1 cellular context compared by ENCODE assay signal in the genomic region with DNA sequence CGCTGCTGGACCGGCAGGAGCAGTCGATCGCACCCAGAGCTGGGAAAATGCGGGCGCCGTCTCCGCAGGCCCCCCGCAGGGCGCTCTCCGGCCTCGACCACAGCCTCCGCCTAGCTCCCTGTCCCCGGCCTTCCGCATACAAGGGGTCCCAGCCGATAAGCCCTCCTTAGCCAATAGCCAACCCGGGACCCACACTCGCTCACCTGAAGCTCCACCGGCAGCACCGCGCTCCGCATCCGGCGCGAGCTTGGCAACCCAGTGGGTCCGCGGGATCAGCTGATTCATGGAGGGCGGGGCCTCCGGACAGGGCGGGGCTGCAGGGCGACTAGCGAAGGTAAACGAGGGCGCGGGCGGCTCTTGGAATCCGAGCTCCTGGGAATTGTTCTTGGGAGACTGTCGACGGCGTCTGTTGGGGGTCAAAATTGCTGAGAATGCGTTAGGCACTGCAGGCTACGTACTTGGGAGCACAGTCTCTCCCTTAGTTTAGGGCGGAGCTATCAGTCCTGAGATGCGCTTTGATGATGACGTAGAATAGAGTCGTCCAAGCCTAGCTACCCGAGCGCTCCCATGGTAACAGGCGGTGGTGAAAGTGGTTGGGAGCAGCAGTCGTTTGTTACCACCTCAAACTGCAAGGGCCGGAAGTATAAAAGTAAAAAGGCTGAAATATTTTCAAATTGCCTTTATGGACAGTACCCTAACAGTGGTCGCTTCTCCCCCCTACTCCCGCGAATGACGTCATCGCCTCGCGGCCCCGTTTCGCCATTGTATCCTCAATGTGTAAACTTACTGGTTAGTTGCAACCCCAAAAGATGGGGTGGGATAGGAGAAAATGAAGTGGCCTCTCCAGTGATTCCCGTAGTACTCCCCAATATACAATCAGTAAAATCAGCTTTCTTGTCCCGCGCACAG.
TF ChIP-seq lines count a peak whose summit lies in the region.

Gene ALS2 (minus strand): TSS at position 260 of the 909 bp plus-strand sequence. CDS start 12,048 bp downstream, outside the sequence.

TF ChIP-seq in HepG2, 621 proteins besides CTCF, POLR2A, EP300 and RAD21 (continued from another document and continues in another):
- TF ChIP-seq ZNF326 (CRISPR knock-in tag; IDR thresholded peaks at IDR 0.05; ENCODE audit: borderline replicate concordance), result no peak
- TF ChIP-seq ZFP36L1 (CRISPR knock-in tag; IDR thresholded peaks at IDR 0.05), result peak; percentile 32; the same call in 1 of the 2 replicates
- TF ChIP-seq, protein P1, sequence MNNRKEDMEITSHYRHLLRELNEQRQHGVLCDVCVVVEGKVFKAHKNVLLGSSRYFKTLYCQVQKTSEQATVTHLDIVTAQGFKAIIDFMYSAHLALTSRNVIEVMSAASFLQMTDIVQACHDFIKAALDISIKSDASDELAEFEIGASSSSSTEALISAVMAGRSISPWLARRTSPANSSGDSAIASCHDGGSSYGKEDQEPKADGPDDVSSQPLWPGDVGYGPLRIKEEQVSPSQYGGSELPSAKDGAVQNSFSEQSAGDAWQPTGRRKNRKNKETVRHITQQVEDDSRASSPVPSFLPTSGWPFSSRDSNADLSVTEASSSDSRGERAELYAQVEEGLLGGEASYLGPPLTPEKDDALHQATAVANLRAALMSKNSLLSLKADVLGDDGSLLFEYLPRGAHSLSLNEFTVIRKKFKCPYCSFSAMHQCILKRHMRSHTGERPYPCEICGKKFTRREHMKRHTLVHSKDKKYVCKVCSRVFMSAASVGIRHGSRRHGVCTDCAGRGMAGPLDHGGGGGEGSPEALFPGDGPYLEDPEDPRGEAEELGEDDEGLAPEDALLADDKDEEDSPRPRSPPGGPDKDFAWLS (CRISPR knock-in tag; IDR thresholded peaks at IDR 0.05; ENCODE audit: borderline replicate concordance), result no peak
- TF ChIP-seq DPF2 (CRISPR knock-in tag; IDR thresholded peaks at IDR 0.05; ENCODE audit: borderline replicate concordance, low read depth), result no peak
- TF ChIP-seq ZNF878 (CRISPR knock-in tag; IDR thresholded peaks at IDR 0.05), result no peak; the same call in none of the 2 replicates
- TF ChIP-seq MAFF (IDR thresholded peaks at IDR 0.05; ENCODE audit: low read depth, low read length), result peak; percentile 76
- TF ChIP-seq XBP1 (CRISPR knock-in tag; IDR thresholded peaks at IDR 0.05), result no peak
- peak; percentile 74; the same call in 1 of the 2 replicates for TF ChIP-seq ZBTB34 (CRISPR knock-in tag; IDR thresholded peaks at IDR 0.05)
- no peak; the same call in 1 of the 2 replicates for TF ChIP-seq NR2F2 (IDR thresholded peaks at IDR 0.05; ENCODE audit: borderline replicate concordance, low read depth)
- 0 out of 2 replicates have a peak, but pooled peaks have one; percentile 11 for TF ChIP-seq ZBTB33 (CRISPR knock-in tag; IDR thresholded peaks at IDR 0.05)
- peak; percentile 89 for TF ChIP-seq ZNF350 (CRISPR knock-in tag; IDR thresholded peaks at IDR 0.05; ENCODE audit: borderline replicate concordance, low read depth)
- peak; percentile 81 for TF ChIP-seq KLF11 (CRISPR knock-in tag; IDR thresholded peaks at IDR 0.05)
- TF ChIP-seq ZNF136 (CRISPR knock-in tag; IDR thresholded peaks at IDR 0.05; ENCODE audit: low read depth), result 0 out of 2 replicates have a peak, but pooled peaks have one; percentile 23
- no peak for TF ChIP-seq CHD2 (IDR thresholded peaks at IDR 0.05; ENCODE audit: low read depth, low read length)
- TF ChIP-seq, protein P2, sequence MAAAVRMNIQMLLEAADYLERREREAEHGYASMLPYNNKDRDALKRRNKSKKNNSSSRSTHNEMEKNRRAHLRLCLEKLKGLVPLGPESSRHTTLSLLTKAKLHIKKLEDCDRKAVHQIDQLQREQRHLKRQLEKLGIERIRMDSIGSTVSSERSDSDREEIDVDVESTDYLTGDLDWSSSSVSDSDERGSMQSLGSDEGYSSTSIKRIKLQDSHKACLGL (CRISPR knock-in tag; IDR thresholded peaks at IDR 0.05), result peak; percentile 84; the same call in 1 of the 2 replicates
- TF ChIP-seq RFX3 (CRISPR knock-in tag; IDR thresholded peaks at IDR 0.05), result peak; percentile 94
- no peak for TF ChIP-seq NPAS2 (CRISPR knock-in tag; IDR thresholded peaks at IDR 0.05; ENCODE audit: borderline replicate concordance)
- TF ChIP-seq MEIS2 (CRISPR knock-in tag; IDR thresholded peaks at IDR 0.05), result peak; percentile 40; the same call in 1 of the 2 replicates
- TF ChIP-seq, protein P3, sequence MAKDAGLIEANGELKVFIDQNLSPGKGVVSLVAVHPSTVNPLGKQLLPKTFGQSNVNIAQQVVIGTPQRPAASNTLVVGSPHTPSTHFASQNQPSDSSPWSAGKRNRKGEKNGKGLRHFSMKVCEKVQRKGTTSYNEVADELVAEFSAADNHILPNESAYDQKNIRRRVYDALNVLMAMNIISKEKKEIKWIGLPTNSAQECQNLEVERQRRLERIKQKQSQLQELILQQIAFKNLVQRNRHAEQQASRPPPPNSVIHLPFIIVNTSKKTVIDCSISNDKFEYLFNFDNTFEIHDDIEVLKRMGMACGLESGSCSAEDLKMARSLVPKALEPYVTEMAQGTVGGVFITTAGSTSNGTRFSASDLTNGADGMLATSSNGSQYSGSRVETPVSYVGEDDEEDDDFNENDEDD (CRISPR knock-in tag; IDR thresholded peaks at IDR 0.05; ENCODE audit: borderline replicate concordance), result peak; percentile 77; the same call in 1 of the 2 replicates
- TF ChIP-seq ZNF563 (CRISPR knock-in tag; IDR thresholded peaks at IDR 0.05), result peak; percentile 55; the same call in 1 of the 2 replicates
- TF ChIP-seq ZNF124 (CRISPR knock-in tag; IDR thresholded peaks at IDR 0.05), result peak; percentile 95
- TF ChIP-seq CERS6 (CRISPR knock-in tag; IDR thresholded peaks at IDR 0.05), result no peak
- TF ChIP-seq SOX5 (CRISPR knock-in tag; IDR thresholded peaks at IDR 0.05; ENCODE audit: borderline replicate concordance), result peak; percentile 80
- no peak for TF ChIP-seq RORA (CRISPR knock-in tag; IDR thresholded peaks at IDR 0.05)
- no peak; the same call in 1 of the 2 replicates for TF ChIP-seq ATF3 (CRISPR knock-in tag; IDR thresholded peaks at IDR 0.05)
- TF ChIP-seq HINFP (CRISPR knock-in tag; IDR thresholded peaks at IDR 0.05; ENCODE audit: low read depth), result no peak; the same call in 1 of the 2 replicates
- TF ChIP-seq, protein P4, sequence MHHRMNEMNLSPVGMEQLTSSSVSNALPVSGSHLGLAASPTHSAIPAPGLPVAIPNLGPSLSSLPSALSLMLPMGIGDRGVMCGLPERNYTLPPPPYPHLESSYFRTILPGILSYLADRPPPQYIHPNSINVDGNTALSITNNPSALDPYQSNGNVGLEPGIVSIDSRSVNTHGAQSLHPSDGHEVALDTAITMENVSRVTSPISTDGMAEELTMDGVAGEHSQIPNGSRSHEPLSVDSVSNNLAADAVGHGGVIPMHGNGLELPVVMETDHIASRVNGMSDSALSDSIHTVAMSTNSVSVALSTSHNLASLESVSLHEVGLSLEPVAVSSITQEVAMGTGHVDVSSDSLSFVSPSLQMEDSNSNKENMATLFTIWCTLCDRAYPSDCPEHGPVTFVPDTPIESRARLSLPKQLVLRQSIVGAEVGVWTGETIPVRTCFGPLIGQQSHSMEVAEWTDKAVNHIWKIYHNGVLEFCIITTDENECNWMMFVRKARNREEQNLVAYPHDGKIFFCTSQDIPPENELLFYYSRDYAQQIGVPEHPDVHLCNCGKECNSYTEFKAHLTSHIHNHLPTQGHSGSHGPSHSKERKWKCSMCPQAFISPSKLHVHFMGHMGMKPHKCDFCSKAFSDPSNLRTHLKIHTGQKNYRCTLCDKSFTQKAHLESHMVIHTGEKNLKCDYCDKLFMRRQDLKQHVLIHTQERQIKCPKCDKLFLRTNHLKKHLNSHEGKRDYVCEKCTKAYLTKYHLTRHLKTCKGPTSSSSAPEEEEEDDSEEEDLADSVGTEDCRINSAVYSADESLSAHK (CRISPR knock-in tag; IDR thresholded peaks at IDR 0.05; ENCODE audit: borderline replicate concordance), result no peak
- TF ChIP-seq SKIL (CRISPR knock-in tag; IDR thresholded peaks at IDR 0.05; ENCODE audit: borderline replicate concordance), result no peak
- TF ChIP-seq TRIM24 (CRISPR knock-in tag; IDR thresholded peaks at IDR 0.05), result no peak
- TF ChIP-seq ZNF317 (CRISPR knock-in tag; IDR thresholded peaks at IDR 0.05), result peak; percentile 71; the same call in 1 of the 2 replicates
- TF ChIP-seq SP2 (CRISPR knock-in tag; IDR thresholded peaks at IDR 0.05), result no peak; the same call in 1 of the 2 replicates
- TF ChIP-seq, protein P5, sequence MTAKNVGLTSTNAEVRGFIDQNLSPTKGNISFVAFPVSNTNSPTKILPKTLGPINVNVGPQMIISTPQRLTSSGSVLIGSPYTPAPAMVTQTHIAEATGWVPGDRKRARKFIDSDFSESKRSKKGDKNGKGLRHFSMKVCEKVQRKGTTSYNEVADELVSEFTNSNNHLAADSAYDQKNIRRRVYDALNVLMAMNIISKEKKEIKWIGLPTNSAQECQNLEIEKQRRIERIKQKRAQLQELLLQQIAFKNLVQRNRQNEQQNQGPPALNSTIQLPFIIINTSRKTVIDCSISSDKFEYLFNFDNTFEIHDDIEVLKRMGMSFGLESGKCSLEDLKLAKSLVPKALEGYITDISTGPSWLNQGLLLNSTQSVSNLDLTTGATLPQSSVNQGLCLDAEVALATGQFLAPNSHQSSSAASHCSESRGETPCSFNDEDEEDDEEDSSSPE (CRISPR knock-in tag; IDR thresholded peaks at IDR 0.05), result peak; percentile 52
- TF ChIP-seq DNMT1 (CRISPR knock-in tag; IDR thresholded peaks at IDR 0.05), result no peak
- no peak for TF ChIP-seq ZNF766 (CRISPR knock-in tag; IDR thresholded peaks at IDR 0.05; ENCODE audit: borderline replicate concordance)
- peak; percentile 89; the same call in 1 of the 2 replicates for TF ChIP-seq ZFP91 (CRISPR knock-in tag; IDR thresholded peaks at IDR 0.05; ENCODE audit: borderline replicate concordance)
